Comparison of ENCODE assay signal across 11 cellular contexts in genomic region chr14:56635041-56635440, GRCh38.
"Had no signal": no experiment of that assay in that cellular context is flagged by ENCODE, and none has a peak within 500 bp of the region (broad histone marks: within the 10 kb centered on the region; RNA-seq: fewer than 3 reads in every experiment).

No MANE protein-coding gene starts in this region.

- H3K27ac ChIP-seq: GM23248 had no signal

- FAIRE-seq: H1, H54 had no signal

- H2AFZ ChIP-seq: GM23248, GM23338 had no signal

- H3K4me1 ChIP-seq: HAP-1 had no signal

- DNase-seq: GM23248, GOT3, H7, H9, HCEC 1CT, HFFc6 had no signal

- H3K9ac ChIP-seq: GM23248 had no signal

- H3K4me2 ChIP-seq: GM23338 had no signal

- ATAC-seq: GM23338, HCT116 had no signal

- H3K4me3 ChIP-seq: GM23248, GM23338, HAP-1 had no signal
